ENCODE assay signal across 14 cellular contexts in the genomic region with DNA sequence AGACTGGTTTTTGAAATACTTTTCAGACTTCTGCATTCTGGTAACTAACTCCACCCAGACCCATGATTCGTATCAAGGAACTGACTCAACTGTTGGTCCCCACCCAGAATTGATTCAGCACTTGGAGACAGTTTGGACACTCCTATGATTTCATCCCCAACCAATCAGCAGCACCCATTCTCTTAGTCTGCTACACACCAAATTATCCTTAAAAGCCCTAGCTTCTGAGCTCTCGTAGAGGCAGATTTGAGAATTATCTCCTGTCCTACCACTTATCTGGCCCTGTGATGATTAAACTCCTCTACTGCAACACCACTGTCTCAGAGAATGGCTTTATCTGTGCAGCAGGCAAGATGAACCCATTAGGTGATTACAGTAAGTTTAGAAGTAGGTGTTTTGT. TPM values are rescaled to one million over a fixed set of nuclear protein-coding genes. Genes with fewer than 3 reads are reported as not detected.
DNase-seq lines count a peak whose midpoint lies in the region; ATAC-seq and TF ChIP-seq lines count a peak whose summit lies in the region.
"Had no signal": no experiment of that assay in that cellular context is flagged by ENCODE, and none has a peak within 500 bp of the region (broad histone marks: within the 10 kb centered on the region; RNA-seq: fewer than 3 reads in every experiment).

No MANE protein-coding gene starts in this region.

- H2AFZ ChIP-seq in HCT116 (ENCODE audit: low read depth, low read length, poor library complexity, severe bottlenecking), result no peak overlapping the region

- no peak overlapping the region for H3K4me3 ChIP-seq in HCT116 (replicated peaks in 1 of 2; ENCODE audit: low read depth in 1 of 2, low read length in 2 of 2)
- H3K4me3 ChIP-seq in right cardiac atrium (ENCODE audit: low read length), result no peak overlapping the region
- no peak overlapping the region for H3K4me3 ChIP-seq in ascending aorta
- H3K4me3 ChIP-seq: gastrocnemius medialis, sigmoid colon had no signal

- H3K4me1 Mint-ChIP-seq in activated naive CD8-positive, alpha-beta T cell treated with anti-CD3 and anti-CD28 coated beads for 36 hours, result peaks cover 10% of the 10 kb centered on the region

- no peak for TF ChIP-seq RAD21 in HCT116 (IDR thresholded peaks at IDR 0.05; ENCODE audit: low read depth)

- H3K79me2 ChIP-seq in HCT116 (ENCODE audit: insufficient read depth, low read length), result no peaks in the 10 kb centered on the region

- BruUV-seq in HCT116 (replicated peaks; lab: Mats Ljungman, UMichigan), result no TSS peak

- RAD21 ChIA-PET in HCT116 (lab: Charles Lee; ENCODE audit: low non-redundant PET in 1 of 2, low total read pairs in 2 of 2, uncharacterized antibody in 2 of 2, unreplicated experiment in 2 of 2), result no interaction called here

- H3K36me3 ChIP-seq in HCT116 (ENCODE audit: control insufficient read depth in 1 of 2, insufficient read depth in 2 of 2, low read length in 2 of 2), result no peaks in the 10 kb centered on the region
- H3K36me3 ChIP-seq in ascending aorta, result no peaks in the 10 kb centered on the region
- H3K36me3 ChIP-seq: gastrocnemius medialis, sigmoid colon had no signal

- no peaks in the 10 kb centered on the region for H3K36me3 Mint-ChIP-seq in activated naive CD8-positive, alpha-beta T cell treated with anti-CD3 and anti-CD28 coated beads for 36 hours

- peaks cover 0 to 15% of the 10 kb centered on the region in 2 experiments; a peak in 1 of 4 replicates for H3K9me3 ChIP-seq in HCT116 (ENCODE audit: control insufficient read depth in 1 of 2, insufficient read depth in 1 of 2, low read depth in 1 of 2, low read length in 2 of 2)
- no peaks in the 10 kb centered on the region for H3K9me3 ChIP-seq in right cardiac atrium (ENCODE audit: control insufficient read depth, low read length)
- H3K9me3 ChIP-seq in ascending aorta, result no peaks in the 10 kb centered on the region
- H3K9me3 ChIP-seq: gastrocnemius medialis, sigmoid colon had no signal

- no peaks in the 10 kb centered on the region for H3K9me2 ChIP-seq in HCT116 (ENCODE audit: insufficient read depth)

- no peak overlapping the region for H3K4me3 Mint-ChIP-seq in activated naive CD8-positive, alpha-beta T cell treated with anti-CD3 and anti-CD28 coated beads for 36 hours

- peaks cover 33% of the 10 kb centered on the region for H3K27me3 Mint-ChIP-seq in activated naive CD8-positive, alpha-beta T cell treated with anti-CD3 and anti-CD28 coated beads for 36 hours

- POLR2A ChIA-PET in HCT116 (lab: Charles Lee), result interaction anchor here (1.4 kb wide), 1 partner anchor 9 kb away, joined by 3 read pairs; no protein-coding TSS in a partner anchor

- CTCF ChIA-PET in HCT116 (lab: Charles Lee), result no interaction called here

- peak overlapping the region; percentile 66 for H3K27ac Mint-ChIP-seq in activated naive CD8-positive, alpha-beta T cell treated with anti-CD3 and anti-CD28 coated beads for 36 hours

- TF ChIP-seq CTCF in HCT116 (IDR thresholded peaks at IDR 0.05 in 2 of 3, conservative IDR thresholded peaks at IDR 0.05 in 1 of 3; ENCODE audit: borderline replicate concordance in 1 of 3, insufficient read depth in 1 of 3, low read depth in 2 of 3, low read length in 2 of 3), result no peak
- TF ChIP-seq CTCF in GM13977 (IDR thresholded peaks at IDR 0.05; ENCODE audit: extremely low read depth, insufficient read depth, missing control alignments), result no peak
- no peak for TF ChIP-seq CTCF in ascending aorta (IDR thresholded peaks at IDR 0.05)

- 38% methylated on average over 2 of the region's 2 CpGs for WGBS in right cardiac atrium

- H3K9me3 Mint-ChIP-seq in activated naive CD8-positive, alpha-beta T cell treated with anti-CD3 and anti-CD28 coated beads for 36 hours, result peaks cover 1% of the 10 kb centered on the region

- no peak overlapping the region for H3K4me2 ChIP-seq in HCT116 (ENCODE audit: low read length)

- peak; percentile 61 for DNase-seq in AG20443 (ENCODE audit: low spot score)
- no peak for DNase-seq in HCT116 (ENCODE audit: low read depth, low spot score)
- no peak for DNase-seq in activated naive CD8-positive, alpha-beta T cell treated with anti-CD3 and anti-CD28 coated beads for 36 hours
- no peak for DNase-seq in right cardiac atrium
- DNase-seq in GM13977 (ENCODE audit: low spot score), result no peak
- DNase-seq in ascending aorta (ENCODE audit: low spot score in 2 of 2), result no peak
- no peak for DNase-seq in DMS53 (lab: John Stamatoyannopoulos, UW)
- DNase-seq in NCI-H526 treated with DMSO at 0.1 percent for 48 hours (lab: John Stamatoyannopoulos, UW), result no peak
- DNase-seq: DMS 273 treated with DMSO at 0.1 percent for 48 hours, gastrocnemius medialis, GOT3, NCI-H1105, sigmoid colon had no signal

- peaks cover 0 to 7% of the 10 kb centered on the region in 2 experiments; a peak in 1 of 4 replicates for H3K4me1 ChIP-seq in HCT116 (ENCODE audit: control insufficient read depth in 1 of 2, insufficient read depth in 2 of 2, low read length in 2 of 2)
- H3K4me1 ChIP-seq in right cardiac atrium (ENCODE audit: control insufficient read depth, insufficient read depth, low read length), result no peaks in the 10 kb centered on the region
- no peaks in the 10 kb centered on the region for H3K4me1 ChIP-seq in ascending aorta
- H3K4me1 ChIP-seq: gastrocnemius medialis, sigmoid colon had no signal

- no peak overlapping the region for H3K27ac ChIP-seq in HCT116 (ENCODE audit: low read depth, low read length)
- H3K27ac ChIP-seq in right cardiac atrium (ENCODE audit: low read length), result no peak overlapping the region
- no peak overlapping the region for H3K27ac ChIP-seq in ascending aorta
- H3K27ac ChIP-seq: gastrocnemius medialis, sigmoid colon had no signal

- in situ Hi-C loops in GM13977 (cut with MboI; ENCODE audit: low pct_unique_long_range_greater_than_20kb, low sequenced_read_pairs, unreplicated experiment), result no loop called here

- intact Hi-C loops in HCT116 (cut with micrococcal nuclease) (no loop called here), right cardiac atrium (cut with DNase I) (no loop called here), ascending aorta (cut with DNase I) (no loop called here)

- no peaks in the 10 kb centered on the region for H4K20me1 ChIP-seq in HCT116 (ENCODE audit: insufficient read depth)

- H3K27me3 ChIP-seq in HCT116 (ENCODE audit: insufficient read depth, low read length) (no peaks in the 10 kb centered on the region), right cardiac atrium (ENCODE audit: control insufficient read depth, insufficient read depth) (no peaks in the 10 kb centered on the region), ascending aorta (no peaks in the 10 kb centered on the region)
- H3K27me3 ChIP-seq: sigmoid colon had no signal

- H3K9ac ChIP-seq in HCT116 (ENCODE audit: low read length), result no peak overlapping the region

- no peak for TF ChIP-seq POLR2A in HCT116 (IDR thresholded peaks at IDR 0.05; ENCODE audit: borderline replicate concordance, extremely low read depth, insufficient read depth, insufficient read length)

- ATAC-seq in HCT116, result no peak
- ATAC-seq in right cardiac atrium, result peak; percentile 57 to 93
- ATAC-seq: gastrocnemius medialis had no signal

TF ChIP-seq in HCT116, 20 proteins besides CTCF, POLR2A, EP300 and RAD21:
- TF ChIP-seq ZBTB33 (IDR thresholded peaks at IDR 0.05; ENCODE audit: extremely low read depth, insufficient replicate concordance, low read length), result no peak
- TF ChIP-seq YY1 (IDR thresholded peaks at IDR 0.05; ENCODE audit: extremely low read depth, insufficient replicate concordance, low read depth, low read length), result no peak
- TF ChIP-seq JUND (IDR thresholded peaks at IDR 0.05), result no peak
- peak; percentile 44; the same call in 1 of the 2 replicates for TF ChIP-seq CBX3 (IDR thresholded peaks at IDR 0.05; ENCODE audit: low read depth)
- TF ChIP-seq FOSL1 (IDR thresholded peaks at IDR 0.05; ENCODE audit: low read depth), result no peak

RNA-seq across cellular contexts. Expression of gene GSTO1, which starts 7.7 kb away (rescaled TPM):
- total RNA-seq in HCT116 (2021; ENCODE audit: unreplicated experiment) (179 TPM), right cardiac atrium (100 to 1,000 TPM; 164 to 220 (median 198) TPM), ascending aorta (62.2 TPM)
- polyA plus RNA-seq in HCT116 (2012), result 130 and 156 TPM in 2 replicates
- 100 to 1,000 TPM; 148 to 153 TPM for total RNA-seq in activated naive CD8-positive, alpha-beta T cell treated with anti-CD3 and anti-CD28 coated beads for 36 hours
- polyA plus RNA-seq in right cardiac atrium, result 351 TPM

RNA-seq across cellular contexts. Expression of gene CFAP43, which starts 14.8 kb away (rescaled TPM):
- total RNA-seq in HCT116 (2021; ENCODE audit: unreplicated experiment) (4.0 TPM), right cardiac atrium (under 1 TPM; 0.09 to 0.35 (median 0.22) TPM), ascending aorta (0.96 TPM)
- polyA plus RNA-seq in HCT116 (2012), result 0.65 and 1.5 TPM in 2 replicates
- not detected for total RNA-seq in activated naive CD8-positive, alpha-beta T cell treated with anti-CD3 and anti-CD28 coated beads for 36 hours
- polyA plus RNA-seq in right cardiac atrium, result 0.18 TPM
- total RNA-seq: gastrocnemius medialis, OCI-LY7 had no signal

RNA-seq across cellular contexts. Expression of gene GSTO2, which starts 22.0 kb away (rescaled TPM):
- total RNA-seq in HCT116 (2021; ENCODE audit: unreplicated experiment) (115 TPM), right cardiac atrium (1 to 10 TPM in 1 of 4 donors, under 1 TPM in 3; 0.37 to 1.1 (median 0.72) TPM), ascending aorta (not detected)
- 104 and 131 TPM in 2 replicates for polyA plus RNA-seq in HCT116 (2012)
- 1 to 10 TPM; 1.5 to 2.5 TPM for total RNA-seq in activated naive CD8-positive, alpha-beta T cell treated with anti-CD3 and anti-CD28 coated beads for 36 hours
- 0.43 TPM for polyA plus RNA-seq in right cardiac atrium

Comparison
In these comparisons a context has a peak if more than half of its experiments do, and no peak if none do; other contexts are left out.
1. RNA of gene GSTO2, which starts 22.0 kb away (total RNA-seq): 115 TPM in HCT116 (single experiment); 1.5 to 2.5 TPM in activated naive CD8-positive, alpha-beta T cell treated with anti-CD3 and anti-CD28 coated beads for 36 hours, 0.37 to 1.1 TPM in right cardiac atrium and not detected in ascending aorta (single experiment); every median in the first group is over 10 times any median in the second.